Comparison of ENCODE assay signal across 10 cellular contexts in the genomic region with DNA sequence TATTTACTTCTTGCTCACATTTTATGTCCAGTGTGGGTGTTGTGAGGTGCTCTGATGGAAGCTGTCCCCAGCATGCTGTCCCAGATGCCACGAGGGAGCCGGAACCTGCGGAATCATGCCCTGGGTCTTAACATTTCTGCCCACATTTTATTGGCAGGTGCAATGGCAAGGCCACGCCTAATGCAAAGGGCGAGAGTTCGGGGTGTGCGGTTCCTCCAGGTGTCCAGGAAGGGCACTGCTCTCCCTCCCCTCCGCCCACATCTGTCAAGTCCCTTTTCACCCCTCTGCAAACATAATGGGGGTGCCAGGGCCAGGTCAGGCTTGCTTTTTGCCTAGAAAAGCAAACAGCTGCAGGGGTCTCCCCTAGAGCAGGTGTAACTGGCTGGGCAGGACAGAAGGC. TPM values are rescaled to one million over a fixed set of nuclear protein-coding genes. Genes with fewer than 3 reads are reported as not detected.
DNase-seq lines count a peak whose midpoint lies in the region; ATAC-seq, FAIRE-seq and TF ChIP-seq lines count a peak whose summit lies in the region.
"Had no signal": no experiment of that assay in that cellular context is flagged by ENCODE, and none has a peak within 500 bp of the region (broad histone marks: within the 10 kb centered on the region; RNA-seq: fewer than 3 reads in every experiment).

No MANE protein-coding gene starts in this region.

- no peaks in the 10 kb centered on the region for H3K27me3 Mint-ChIP-seq in activated naive CD4-positive, alpha-beta T cell treated with anti-CD3 and anti-CD28 coated beads, Interleukin-2, amount 10 ng/mL, durations not matched to agents 7 days and 5 days
- H3K27me3 Mint-ChIP-seq in activated CD8-positive, alpha-beta T cell treated with anti-CD3 and anti-CD28 coated beads, Interleukin-2, amount 10 ng/mL, durations not matched to agents 7 days and 5 days (ENCODE audit: low read depth) = no peaks in the 10 kb centered on the region
- H3K27me3 Mint-ChIP-seq: stimulated activated naive CD8-positive, alpha-beta T cell treated with anti-CD3 and anti-CD28 coated beads, Interleukin-15, Interleukin-2, amounts not matched to agents 100 ng/mL and 50 ng/mL, for 24 hours had no signal

- no peak overlapping the region for H3K27ac ChIP-seq in keratinocyte (ENCODE audit: control insufficient read depth, insufficient read depth, low read length)
- peak overlapping the region; percentile 56 to 65 for H3K27ac ChIP-seq in thoracic aorta

- H3K4me3 ChIP-seq in keratinocyte (ENCODE audit: control insufficient read depth in 2 of 3, extremely low read depth in 1 of 3, insufficient read depth in 2 of 3, low read depth in 1 of 3, low read length in 3 of 3) (no peak overlapping the region), thoracic aorta (peak overlapping the region; percentile 75)

- CTCF ChIA-PET in activated naive CD4-positive, alpha-beta T cell treated with anti-CD3 and anti-CD28 coated beads, Interleukin-2, amount 10 ng/mL, durations not matched to agents 7 days and 5 days (lab: Charles Lee) = interaction anchor here (2.3 kb wide), 1 partner anchor 27 kb away, joined by 8 read pairs; no protein-coding TSS in a partner anchor
- CTCF ChIA-PET in activated CD8-positive, alpha-beta T cell treated with anti-CD3 and anti-CD28 coated beads, Interleukin-2, amount 10 ng/mL, durations not matched to agents 7 days and 5 days (lab: Charles Lee) = interaction anchor here (0.6 to 4.5 kb wide), 3 partner anchors 8 to 298 kb away, joined by 3 to 17 read pairs (median 4); a partner anchor contains a TSS

- POLR2A ChIA-PET in activated CD8-positive, alpha-beta T cell treated with anti-CD3 and anti-CD28 coated beads, Interleukin-2, amount 10 ng/mL, durations not matched to agents 7 days and 5 days (lab: Charles Lee) = interaction anchor here (1.1 to 3.1 kb wide), 3 partner anchors 9 to 15 kb away, joined by 3 to 23 read pairs (median 7); a partner anchor contains a TSS

- H3K4me1 ChIP-seq in keratinocyte (ENCODE audit: control insufficient read depth, extremely low read depth, insufficient read depth, low read length) (peaks cover 8% of the 10 kb centered on the region), thoracic aorta (ENCODE audit: control insufficient read depth in 1 of 2, low read depth in 2 of 2) (peaks cover 9 to 18% of the 10 kb centered on the region in 2 donors)

- DNase-seq in activated naive CD4-positive, alpha-beta T cell treated with anti-CD3 and anti-CD28 coated beads, Interleukin-2, amount 10 ng/mL, durations not matched to agents 7 days and 5 days = no peak
- no peak for DNase-seq in activated naive CD4-positive, alpha-beta T cell (lab: John Stamatoyannopoulos, UW)
- DNase-seq in activated CD8-positive, alpha-beta T cell treated with anti-CD3 and anti-CD28 coated beads, Interleukin-2, amount 10 ng/mL, durations not matched to agents 7 days and 5 days = no peak
- no peak for DNase-seq in keratinocyte (ENCODE audit: low read depth, low spot score)
- DNase-seq in thoracic aorta (ENCODE audit: low spot score) = no peak
- DNase-seq in HK-2 (ENCODE audit: unreplicated experiment) = no peak
- DNase-seq in NCI-H128 (lab: John Stamatoyannopoulos, UW; ENCODE audit: unreplicated experiment) = no peak
- DNase-seq: MV-4-11 had no signal

- ATAC-seq in activated CD8-positive, alpha-beta T cell treated with anti-CD3 and anti-CD28 coated beads, Interleukin-2, amount 10 ng/mL, durations not matched to agents 7 days and 5 days = no peak
- ATAC-seq in thoracic aorta (ENCODE audit: insufficient number of reproducible peaks, low FRiP score, low read depth) (no peak), HG03565 (IDR thresholded peaks at IDR 0.05; ENCODE audit: unreplicated experiment) (no peak)

- no peak overlapping the region for H3K4me3 Mint-ChIP-seq in activated naive CD4-positive, alpha-beta T cell treated with anti-CD3 and anti-CD28 coated beads, Interleukin-2, amount 10 ng/mL, durations not matched to agents 7 days and 5 days
- peak overlapping the region; percentile 31 for H3K4me3 Mint-ChIP-seq in activated CD8-positive, alpha-beta T cell treated with anti-CD3 and anti-CD28 coated beads, Interleukin-2, amount 10 ng/mL, durations not matched to agents 7 days and 5 days

- H3K9me3 ChIP-seq in keratinocyte (ENCODE audit: control insufficient read depth, low read depth, low read length) (no peaks in the 10 kb centered on the region), thoracic aorta (no peaks in the 10 kb centered on the region)

- no peaks in the 10 kb centered on the region for H3K27me3 ChIP-seq in keratinocyte (ENCODE audit: control insufficient read depth, extremely low read depth, insufficient read depth, low read length)
- no peaks in the 10 kb centered on the region for H3K27me3 ChIP-seq in thoracic aorta (replicated peaks; ENCODE audit: insufficient read depth)

- no peak overlapping the region for H2AFZ ChIP-seq in keratinocyte (ENCODE audit: control insufficient read depth, low read length)

- peaks cover 36% of the 10 kb centered on the region for H4K20me1 ChIP-seq in keratinocyte (ENCODE audit: control insufficient read depth, extremely low read depth, insufficient read depth, low read length)

- H3K4me2 ChIP-seq in keratinocyte (ENCODE audit: control insufficient read depth, extremely low read depth, insufficient read depth, low read depth, low read length) = peak overlapping the region; percentile 22

- peak overlapping the region; percentile 67 for H3K27ac Mint-ChIP-seq in activated naive CD4-positive, alpha-beta T cell treated with anti-CD3 and anti-CD28 coated beads, Interleukin-2, amount 10 ng/mL, durations not matched to agents 7 days and 5 days
- H3K27ac Mint-ChIP-seq in activated CD8-positive, alpha-beta T cell treated with anti-CD3 and anti-CD28 coated beads, Interleukin-2, amount 10 ng/mL, durations not matched to agents 7 days and 5 days = peak overlapping the region; percentile 71
- H3K27ac Mint-ChIP-seq: stimulated activated naive CD8-positive, alpha-beta T cell treated with anti-CD3 and anti-CD28 coated beads, Interleukin-15, Interleukin-2, amounts not matched to agents 100 ng/mL and 50 ng/mL, for 24 hours had no signal

- no peak for TF ChIP-seq CTCF in keratinocyte (optimal IDR thresholded peaks at IDR 0.05 in 1 of 3, IDR thresholded peaks at IDR 0.05 in 1 of 3, conservative IDR thresholded peaks at IDR 0.05 in 1 of 3; ENCODE audit: extremely low read depth in 1 of 3, insufficient read depth in 2 of 3, low read length in 3 of 3)
- no peak for TF ChIP-seq CTCF in thoracic aorta (IDR thresholded peaks at IDR 0.05)

- H3K36me3 Mint-ChIP-seq in activated naive CD4-positive, alpha-beta T cell treated with anti-CD3 and anti-CD28 coated beads, Interleukin-2, amount 10 ng/mL, durations not matched to agents 7 days and 5 days = peaks cover 53% of the 10 kb centered on the region
- H3K36me3 Mint-ChIP-seq in activated CD8-positive, alpha-beta T cell treated with anti-CD3 and anti-CD28 coated beads, Interleukin-2, amount 10 ng/mL, durations not matched to agents 7 days and 5 days (ENCODE audit: low read depth) = peaks cover 69% of the 10 kb centered on the region

- H3K79me2 ChIP-seq in keratinocyte (ENCODE audit: control insufficient read depth, insufficient read depth, low read length) = peaks cover 6% of the 10 kb centered on the region

- H3K9ac ChIP-seq in keratinocyte (ENCODE audit: control insufficient read depth, extremely low read depth, insufficient read depth, low read length) = no peak overlapping the region

- H3K4me1 Mint-ChIP-seq in activated naive CD4-positive, alpha-beta T cell treated with anti-CD3 and anti-CD28 coated beads, Interleukin-2, amount 10 ng/mL, durations not matched to agents 7 days and 5 days = peaks cover 29% of the 10 kb centered on the region
- H3K4me1 Mint-ChIP-seq in activated CD8-positive, alpha-beta T cell treated with anti-CD3 and anti-CD28 coated beads, Interleukin-2, amount 10 ng/mL, durations not matched to agents 7 days and 5 days (ENCODE audit: low read depth) = peaks cover 32% of the 10 kb centered on the region

- FAIRE-seq in keratinocyte (lab: Jason Lieb, UNC) = no peak

- H3K36me3 ChIP-seq in keratinocyte (ENCODE audit: control insufficient read depth in 2 of 2, extremely low read depth in 1 of 2, insufficient read depth in 2 of 2, low read length in 2 of 2) = peaks cover 39 to 56% of the 10 kb centered on the region in 2 experiments
- peaks cover 53% of the 10 kb centered on the region for H3K36me3 ChIP-seq in thoracic aorta

- dilution Hi-C loops in keratinocyte (cut with MboI; ENCODE audit: extremely low pct_ligation_motif_present, low sequenced_read_pairs) = no loop called here

- H3K9me3 Mint-ChIP-seq in activated naive CD4-positive, alpha-beta T cell treated with anti-CD3 and anti-CD28 coated beads, Interleukin-2, amount 10 ng/mL, durations not matched to agents 7 days and 5 days = no peaks in the 10 kb centered on the region
- no peaks in the 10 kb centered on the region for H3K9me3 Mint-ChIP-seq in activated CD8-positive, alpha-beta T cell treated with anti-CD3 and anti-CD28 coated beads, Interleukin-2, amount 10 ng/mL, durations not matched to agents 7 days and 5 days (ENCODE audit: insufficient read depth)
- H3K9me3 Mint-ChIP-seq: stimulated activated naive CD8-positive, alpha-beta T cell treated with anti-CD3 and anti-CD28 coated beads, Interleukin-15, Interleukin-2, amounts not matched to agents 100 ng/mL and 50 ng/mL, for 24 hours had no signal

- H3K9me1 ChIP-seq in keratinocyte (ENCODE audit: control insufficient read depth, extremely low read depth, insufficient read depth, low read length) = no peaks in the 10 kb centered on the region

RNA-seq across cellular contexts. Expression of a gene that starts 16.4 kb away (rescaled TPM):
- 100 to 1,000 TPM; 104 TPM for total RNA-seq in activated CD8-positive, alpha-beta T cell treated with anti-CD3 and anti-CD28 coated beads, Interleukin-2, amount 10 ng/mL, durations not matched to agents 7 days and 5 days
- 35.6 to 137 TPM (median 99.1 TPM) in 3 replicates for polyA plus RNA-seq in keratinocyte
- polyA plus RNA-seq in keratinocyte (2011; ENCODE audit: low read depth) = 177 TPM
- polyA plus RNA-seq in keratinocyte (2011; cell fraction: cytosol; rRNA removed) = 91.9 and 165 TPM in 2 replicates
- polyA plus RNA-seq in keratinocyte (2011; cell fraction: nucleus; rRNA removed) = 67.6 and 86.7 TPM in 2 replicates
- 85.4 and 236 TPM in 2 replicates for polyA plus RNA-seq in keratinocyte (2012; ENCODE audit: low replicate concordance)
- 9.3 to 41.5 TPM (median 11.3 TPM) in 3 replicates for polyA minus RNA-seq in keratinocyte
- polyA minus RNA-seq in keratinocyte (2011; cell fraction: cytosol; rRNA and poly(A)+ RNA removed) = 23.8 TPM
- 3.6 and 10.3 TPM in 2 replicates for polyA minus RNA-seq in keratinocyte (2011; cell fraction: nucleus; rRNA and poly(A)+ RNA removed)
- 10 to 100 TPM; 65.0 to 87.5 TPM for total RNA-seq in thoracic aorta

RNA-seq across cellular contexts. Expression of a gene that starts 16.7 kb away (rescaled TPM):
- total RNA-seq in activated CD8-positive, alpha-beta T cell treated with anti-CD3 and anti-CD28 coated beads, Interleukin-2, amount 10 ng/mL, durations not matched to agents 7 days and 5 days = 100 to 1,000 TPM; 101 to 110 TPM
- 35.8 to 73.3 TPM (median 70.1 TPM) in 3 replicates for polyA plus RNA-seq in keratinocyte
- 436 TPM for polyA plus RNA-seq in keratinocyte (2011; ENCODE audit: low read depth)
- 76.1 and 93.5 TPM in 2 replicates for polyA plus RNA-seq in keratinocyte (2011; cell fraction: cytosol; rRNA removed)
- 48.1 and 52.6 TPM in 2 replicates for polyA plus RNA-seq in keratinocyte (2011; cell fraction: nucleus; rRNA removed)
- 79.0 and 107 TPM in 2 replicates for polyA plus RNA-seq in keratinocyte (2012; ENCODE audit: low replicate concordance)
- 8.0 to 37.1 TPM (median 26.1 TPM) in 3 replicates for polyA minus RNA-seq in keratinocyte
- polyA minus RNA-seq in keratinocyte (2011; cell fraction: cytosol; rRNA and poly(A)+ RNA removed) = 54.9 TPM
- polyA minus RNA-seq in keratinocyte (2011; cell fraction: nucleus; rRNA and poly(A)+ RNA removed) = 11.1 and 11.4 TPM in 2 replicates
- 10 to 100 TPM; 52.3 to 78.1 TPM for total RNA-seq in thoracic aorta

RNA-seq across cellular contexts. Expression of a gene that starts 17.5 kb away (rescaled TPM):
- total RNA-seq in activated CD8-positive, alpha-beta T cell treated with anti-CD3 and anti-CD28 coated beads, Interleukin-2, amount 10 ng/mL, durations not matched to agents 7 days and 5 days = 100 to 1,000 TPM; 408 to 412 TPM
- polyA plus RNA-seq in keratinocyte = 352 to 488 TPM (median 383 TPM) in 3 replicates
- polyA plus RNA-seq in keratinocyte (2011; ENCODE audit: low read depth) = 103 TPM
- polyA plus RNA-seq in keratinocyte (2011; cell fraction: cytosol; rRNA removed) = 336 and 813 TPM in 2 replicates
- 214 and 228 TPM in 2 replicates for polyA plus RNA-seq in keratinocyte (2011; cell fraction: nucleus; rRNA removed)
- polyA plus RNA-seq in keratinocyte (2012; ENCODE audit: low replicate concordance) = 163 and 581 TPM in 2 replicates
- 171 to 286 TPM (median 176 TPM) in 3 replicates for polyA minus RNA-seq in keratinocyte
- polyA minus RNA-seq in keratinocyte (2011; cell fraction: cytosol; rRNA and poly(A)+ RNA removed) = 596 TPM
- polyA minus RNA-seq in keratinocyte (2011; cell fraction: nucleus; rRNA and poly(A)+ RNA removed) = 115 and 120 TPM in 2 replicates
- 100 to 1,000 TPM; 266 to 350 TPM for total RNA-seq in thoracic aorta

RNA-seq across cellular contexts. Expression of a gene that starts 46.6 kb away (rescaled TPM):
- 10 to 100 TPM; 10.9 to 13.4 TPM for total RNA-seq in activated CD8-positive, alpha-beta T cell treated with anti-CD3 and anti-CD28 coated beads, Interleukin-2, amount 10 ng/mL, durations not matched to agents 7 days and 5 days
- polyA plus RNA-seq in keratinocyte = 2.8 to 3.5 TPM (median 3.3 TPM) in 3 replicates
- 0.67 TPM for polyA plus RNA-seq in keratinocyte (2011; ENCODE audit: low read depth)
- polyA plus RNA-seq in keratinocyte (2011; cell fraction: cytosol; rRNA removed) = 1.3 and 2.5 TPM in 2 replicates
- 4.1 and 6.8 TPM in 2 replicates for polyA plus RNA-seq in keratinocyte (2011; cell fraction: nucleus; rRNA removed)
- polyA plus RNA-seq in keratinocyte (2012; ENCODE audit: low replicate concordance) = 4.1 and 4.7 TPM in 2 replicates
- 2.0 to 3.2 TPM (median 2.2 TPM) in 3 replicates for polyA minus RNA-seq in keratinocyte
- polyA minus RNA-seq in keratinocyte (2011; cell fraction: cytosol; rRNA and poly(A)+ RNA removed) = 2.1 TPM
- 4.5 and 5.0 TPM in 2 replicates for polyA minus RNA-seq in keratinocyte (2011; cell fraction: nucleus; rRNA and poly(A)+ RNA removed)
- 10 to 100 TPM in 1 of 2 donors, 1 to 10 TPM in 1; 5.1 to 23.7 TPM for total RNA-seq in thoracic aorta

RNA-seq across cellular contexts. Expression of a gene that starts 46.7 kb away (rescaled TPM):
- total RNA-seq in activated CD8-positive, alpha-beta T cell treated with anti-CD3 and anti-CD28 coated beads, Interleukin-2, amount 10 ng/mL, durations not matched to agents 7 days and 5 days = 10 to 100 TPM; 64.0 to 65.8 TPM
- 21.8 to 28.6 TPM (median 25.0 TPM) in 3 replicates for polyA plus RNA-seq in keratinocyte
- 16.6 TPM for polyA plus RNA-seq in keratinocyte (2011; ENCODE audit: low read depth)
- polyA plus RNA-seq in keratinocyte (2011; cell fraction: cytosol; rRNA removed) = 16.2 and 19.3 TPM in 2 replicates
- polyA plus RNA-seq in keratinocyte (2011; cell fraction: nucleus; rRNA removed) = 45.4 and 56.4 TPM in 2 replicates
- 20.4 and 21.3 TPM in 2 replicates for polyA plus RNA-seq in keratinocyte (2012; ENCODE audit: low replicate concordance)
- 25.9 to 50.1 TPM (median 26.0 TPM) in 3 replicates for polyA minus RNA-seq in keratinocyte
- 21.5 TPM for polyA minus RNA-seq in keratinocyte (2011; cell fraction: cytosol; rRNA and poly(A)+ RNA removed)
- polyA minus RNA-seq in keratinocyte (2011; cell fraction: nucleus; rRNA and poly(A)+ RNA removed) = 18.2 and 19.1 TPM in 2 replicates
- total RNA-seq in thoracic aorta = 10 to 100 TPM; 42.3 to 48.2 TPM
